In genomic region chr13:41130356-41130755, GRCh38 we compare ENCODE assay signal across 10 cellular contexts. TPM values are rescaled to one million over a fixed set of nuclear protein-coding genes. Genes with fewer than 3 reads are reported as not detected.
DNase-seq lines count a peak whose midpoint lies in the region; ATAC-seq and TF ChIP-seq lines count a peak whose summit lies in the region.
"Had no signal": no experiment of that assay in that cellular context is flagged by ENCODE, and none has a peak within 500 bp of the region (broad histone marks: within the 10 kb centered on the region; RNA-seq: fewer than 3 reads in every experiment).

No MANE protein-coding gene starts in this region.

- H3K27me3 ChIP-seq in cardiac muscle cell, result no peaks in the 10 kb centered on the region
- H3K27me3 ChIP-seq: SJSA1 had no signal

- H3K27me3 Mint-ChIP-seq in T-cell, result no peaks in the 10 kb centered on the region
- H3K27me3 Mint-ChIP-seq in stimulated activated memory B cell treated with anti-CD40 and anti-IgM and Interleukin-4, amounts not matched to agents 10 μg/mL and 1 μg/mL and 100 μg/mL, for 72 hours, result no peaks in the 10 kb centered on the region

- POLR2A ChIA-PET in T-cell (lab: Charles Lee), result no interaction called here

- H3K36me3 Mint-ChIP-seq in T-cell, result peaks cover 18% of the 10 kb centered on the region
- peaks cover 11% of the 10 kb centered on the region for H3K36me3 Mint-ChIP-seq in stimulated activated memory B cell treated with anti-CD40 and anti-IgM and Interleukin-4, amounts not matched to agents 10 μg/mL and 1 μg/mL and 100 μg/mL, for 72 hours

- H3K9me3 ChIP-seq in cardiac muscle cell (ENCODE audit: low read depth), result no peaks in the 10 kb centered on the region
- H3K9me3 ChIP-seq: SJSA1 had no signal

- ATAC-seq in Right ventricle myocardium inferior (no peak), T-cell (replicated peaks in 1 of 4) (no peak)
- ATAC-seq in stimulated activated memory B cell treated with anti-CD40 and anti-IgM and Interleukin-4, amounts not matched to agents 10 μg/mL and 1 μg/mL and 100 μg/mL, for 72 hours, result no peak

- peaks cover 37% of the 10 kb centered on the region for H3K4me1 ChIP-seq in cardiac muscle cell (ENCODE audit: low read depth)

- H3K4me3 ChIP-seq in cardiac muscle cell, result peak overlapping the region; percentile 2
- H3K4me3 ChIP-seq: SJSA1 had no signal

- H3K27ac ChIP-seq in cardiac muscle cell, result no peak overlapping the region
- H3K27ac ChIP-seq: SJSA1 had no signal

- H3K4me3 Mint-ChIP-seq in T-cell, result peak overlapping the region; percentile 96 to 99 (median 98)
- peak overlapping the region; percentile 41 for H3K4me3 Mint-ChIP-seq in stimulated activated memory B cell treated with anti-CD40 and anti-IgM and Interleukin-4, amounts not matched to agents 10 μg/mL and 1 μg/mL and 100 μg/mL, for 72 hours

- no peaks in the 10 kb centered on the region for H3K9me3 Mint-ChIP-seq in T-cell
- H3K9me3 Mint-ChIP-seq in stimulated activated memory B cell treated with anti-CD40 and anti-IgM and Interleukin-4, amounts not matched to agents 10 μg/mL and 1 μg/mL and 100 μg/mL, for 72 hours, result peaks cover 6% of the 10 kb centered on the region

- CTCF ChIA-PET in T-cell (lab: Charles Lee), result no interaction called here

- DNase-seq in cardiac muscle cell (ENCODE audit: low read depth in 1 of 2, low spot score in 1 of 2), result no peak
- no peak for DNase-seq in Right ventricle myocardium inferior (ENCODE audit: missing footprints)
- no peak for DNase-seq in T-cell
- DNase-seq in erythroblast (lab: John Stamatoyannopoulos, UW), result peak; percentile 34 to 45
- no peak for DNase-seq in NK-92 treated with Interleukin-12 subunit alpha and Interleukin-12 subunit beta, amount 100 ng/mL, for 24 hours (lab: John Stamatoyannopoulos, UW)
- no peak for DNase-seq in HK-2 (ENCODE audit: unreplicated experiment)
- no peak for DNase-seq in NCI-H1092 treated with DMSO at 0.1 percent for 48 hours (lab: John Stamatoyannopoulos, UW)
- DNase-seq: DMS 273 treated with DMSO at 0.1 percent for 48 hours had no signal

- peak overlapping the region in 1 of 2 donors; percentile 2 for H3K27ac Mint-ChIP-seq in T-cell
- H3K27ac Mint-ChIP-seq in stimulated activated memory B cell treated with anti-CD40 and anti-IgM and Interleukin-4, amounts not matched to agents 10 μg/mL and 1 μg/mL and 100 μg/mL, for 72 hours, result peak overlapping the region; percentile 73

- H3K4me1 Mint-ChIP-seq in T-cell, result peaks cover 54 to 64% (median 56%) of the 10 kb centered on the region in 3 donors
- H3K4me1 Mint-ChIP-seq in stimulated activated memory B cell treated with anti-CD40 and anti-IgM and Interleukin-4, amounts not matched to agents 10 μg/mL and 1 μg/mL and 100 μg/mL, for 72 hours, result peaks cover 33% of the 10 kb centered on the region

- intact Hi-C loops in Right ventricle myocardium inferior (cut with DNase I), result loop anchor here (5.0 kb wide), 1 partner anchor 53 kb away; no protein-coding TSS in a partner anchor

- no peak for TF ChIP-seq POLR2A in erythroblast (IDR thresholded peaks at IDR 0.05; ENCODE audit: low read length)

- no peak for TF ChIP-seq CTCF in cardiac muscle cell (IDR thresholded peaks at IDR 0.05; ENCODE audit: low read depth, low read length)

- peaks cover 2% of the 10 kb centered on the region for H3K36me3 ChIP-seq in cardiac muscle cell

RNA-seq across cellular contexts. Expression of gene KBTBD6, which starts 2.2 kb away (rescaled TPM):
- total RNA-seq in cardiac muscle cell (8.6 and 13.8 TPM in 2 replicates), Right ventricle myocardium inferior (7.7 TPM), T-cell (1 to 10 TPM; 3.0 to 8.8 (median 7.8) TPM)
- 7.9 and 10.2 TPM in 2 replicates for polyA plus RNA-seq in cardiac muscle cell

Comparison
In these comparisons a context has a peak if more than half of its experiments do, and no peak if none do; other contexts are left out.
1. DNase-seq: peak in erythroblast (2 of 2); none in cardiac muscle cell (0 of 2), Right ventricle myocardium inferior (single experiment), T-cell (0 of 34), NK-92 treated with Interleukin-12 subunit alpha and Interleukin-12 subunit beta, amount 100 ng/mL, for 24 hours (single experiment), HK-2 (single experiment) and NCI-H1092 treated with DMSO at 0.1 percent for 48 hours (single experiment).